ENCODE assay signal across 22 cellular contexts in the genomic region with DNA sequence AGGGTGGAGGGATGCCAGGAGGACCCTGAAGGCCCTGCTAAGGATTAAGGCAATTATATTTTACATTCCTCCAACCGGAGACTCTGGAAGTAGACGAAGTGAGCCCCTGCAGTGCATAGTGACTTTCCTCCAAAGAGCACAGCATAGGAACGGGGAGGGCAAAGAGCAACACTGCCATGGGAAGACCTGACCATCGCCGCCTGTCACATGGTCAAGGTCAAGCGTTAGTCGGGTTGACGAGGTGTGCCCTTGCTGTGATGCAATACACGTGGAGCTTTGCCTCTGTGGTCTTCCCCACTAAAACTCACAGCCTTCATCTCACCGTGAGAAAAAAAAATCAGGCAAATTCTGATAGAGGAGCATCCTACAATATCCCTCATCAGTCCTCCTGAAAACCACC.
"Had no signal": no experiment of that assay in that cellular context is flagged by ENCODE, and none has a peak within 500 bp of the region (broad histone marks: within the 10 kb centered on the region; RNA-seq: fewer than 3 reads in every experiment).

No MANE protein-coding gene starts in this region.

- H3K4me3 Mint-ChIP-seq: endodermal cell; nephron; stimulated activated memory B cell treated with anti-CD40 and anti-IgM and Interleukin-4, amounts not matched to agents 10 μg/mL and 1 μg/mL and 100 μg/mL, for 72 hours; stimulated activated naive CD8-positive, alpha-beta T cell treated with anti-CD3 and anti-CD28 coated beads, Interleukin-15, Interleukin-2, amounts not matched to agents 100 ng/mL and 50 ng/mL, for 24 hours had no signal

- H3K36me3 Mint-ChIP-seq: stimulated activated memory B cell treated with anti-CD40 and anti-IgM and Interleukin-4, amounts not matched to agents 10 μg/mL and 1 μg/mL and 100 μg/mL, for 72 hours had no signal

- H3K27me3 Mint-ChIP-seq: stimulated activated memory B cell treated with anti-CD40 and anti-IgM and Interleukin-4, amounts not matched to agents 10 μg/mL and 1 μg/mL and 100 μg/mL, for 72 hours had no signal

- H3K4me3 ChIP-seq: coronary artery, hepatocyte, lung, pancreas, spleen, tibial artery had no signal

- H3K4me2 ChIP-seq: hepatocyte had no signal

- H2AFZ ChIP-seq: hepatocyte had no signal

- DNase-seq: effector CD4-positive, alpha-beta T cell; endodermal cell; foreskin melanocyte; left colon; left ventricle myocardium superior; mesenchymal stem cell; midbrain; occipital lobe; pancreas; right cardiac atrium; spleen; stimulated activated CD4-positive, alpha-beta T cell treated with anti-CD3 and anti-CD28 coated beads, Interleukin-15, amount 100 ng/mL, for 24 hours; stimulated activated CD4-positive, alpha-beta T cell treated with anti-CD3 and anti-CD28 coated beads, Interleukin-1b, Interleukin-23, amount 100 ng/mL, for 48 hours; stimulated activated CD4-positive, alpha-beta T cell treated with anti-CD3 and anti-CD28 coated beads, Interleukin-4, amount 100 ng/mL, for 24 hours; tibial artery had no signal

- H3K27me3 ChIP-seq: pancreas had no signal

- H3K9me3 Mint-ChIP-seq: endodermal cell; nephron; stimulated activated memory B cell treated with anti-CD40 and anti-IgM and Interleukin-4, amounts not matched to agents 10 μg/mL and 1 μg/mL and 100 μg/mL, for 72 hours; stimulated activated naive CD8-positive, alpha-beta T cell treated with anti-CD3 and anti-CD28 coated beads, Interleukin-15, Interleukin-2, amounts not matched to agents 100 ng/mL and 50 ng/mL, for 24 hours had no signal

- H3K36me3 ChIP-seq: pancreas, spleen, tibial artery had no signal

- H3K79me2 ChIP-seq: hepatocyte had no signal

- H3K27ac Mint-ChIP-seq: endodermal cell; nephron; progenitor cell of endocrine pancreas; stimulated activated memory B cell treated with anti-CD40 and anti-IgM and Interleukin-4, amounts not matched to agents 10 μg/mL and 1 μg/mL and 100 μg/mL, for 72 hours; stimulated activated naive CD8-positive, alpha-beta T cell treated with anti-CD3 and anti-CD28 coated beads, Interleukin-15, Interleukin-2, amounts not matched to agents 100 ng/mL and 50 ng/mL, for 24 hours had no signal

- H3K9me3 ChIP-seq: pancreas, spleen, tibial artery had no signal

- H3K27ac ChIP-seq: coronary artery, hepatocyte, pancreas, spleen, tibial artery had no signal

- ATAC-seq: left colon; left ventricle myocardium superior; pancreas; right cardiac atrium; stimulated activated memory B cell treated with anti-CD40 and anti-IgM and Interleukin-4, amounts not matched to agents 10 μg/mL and 1 μg/mL and 100 μg/mL, for 72 hours had no signal
